8 cellular contexts compared by ENCODE assay signal in the genomic region with DNA sequence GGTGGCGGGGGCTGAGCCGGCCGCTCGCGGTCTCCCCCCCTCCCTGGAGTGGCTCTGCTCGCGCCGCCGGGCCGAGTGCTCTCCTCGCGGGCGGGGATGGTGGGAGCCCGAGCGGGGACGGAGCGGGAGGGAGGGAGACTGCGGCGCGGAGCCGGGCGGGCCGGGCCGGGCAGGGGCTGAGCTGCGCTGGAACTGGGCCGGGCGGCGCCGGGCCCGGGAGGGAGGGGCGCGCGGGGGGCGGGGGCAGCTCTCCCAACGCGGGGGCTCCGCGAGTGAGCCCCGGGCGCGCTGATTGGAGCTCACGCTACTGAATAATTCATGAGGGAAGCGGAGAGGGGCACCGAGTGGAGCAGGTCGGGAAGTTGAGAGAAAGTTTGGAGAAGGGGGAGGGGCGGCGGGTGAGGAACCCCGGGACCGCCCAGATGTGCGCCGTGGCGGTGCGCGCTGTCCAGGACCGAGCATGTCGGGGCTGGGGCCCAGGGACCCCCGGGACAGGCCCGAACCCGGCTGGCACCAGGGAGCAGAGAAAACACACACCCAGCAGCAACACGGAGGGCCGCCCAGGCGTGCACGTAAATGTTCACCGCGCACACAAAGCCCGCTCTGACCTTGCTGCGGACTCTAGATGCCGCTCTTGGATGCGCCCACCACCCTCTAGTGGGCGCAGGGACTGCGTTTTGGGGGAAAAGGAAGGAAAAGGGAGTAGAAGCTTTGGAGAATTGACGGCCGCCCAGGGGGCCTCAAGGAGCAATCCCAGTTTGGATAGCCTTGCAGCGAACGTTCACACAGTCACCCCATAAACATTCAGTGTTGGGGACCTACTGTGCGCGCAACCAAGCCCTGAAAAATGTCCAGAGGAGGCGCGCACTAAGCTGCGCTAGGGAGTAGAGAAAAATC. TPM values are rescaled to one million over a fixed set of nuclear protein-coding genes. Genes with fewer than 3 reads are reported as not detected.
DNase-seq lines count a peak whose midpoint lies in the region; ATAC-seq and TF ChIP-seq lines count a peak whose summit lies in the region.

A gene (minus strand): TSS at position 194 of the 897 bp plus-strand sequence. CDS start 493 bp downstream, outside the sequence.

- H3K9me3 ChIP-seq in iPS-18a (ENCODE audit: control insufficient read depth, low read depth, low read length), result no peaks in the 10 kb centered on the region

- no peaks in the 10 kb centered on the region for H3K27me3 Mint-ChIP-seq in MCF 10A (ENCODE audit: insufficient read depth, unreplicated experiment)

- peak; percentile 28 to 36 for ATAC-seq in activated CD4-positive, CD25-positive, alpha-beta regulatory T cell treated with anti-CD3 and anti-CD28 coated beads, Interleukin-2, amount 50 U/mL, for 24 hours

- peaks cover 21% of the 10 kb centered on the region for H3K4me1 Mint-ChIP-seq in MCF 10A (ENCODE audit: insufficient read depth, unreplicated experiment)

- H3K9ac ChIP-seq in iPS-18a (ENCODE audit: low read length), result peak within 1 kb of the TSS; percentile 90

- peak within 1 kb of the TSS; percentile 29 for H3K27ac ChIP-seq in iPS-18a (ENCODE audit: low read length)

- intact Hi-C loops in MCF 10A (cut with micrococcal nuclease), result loop anchor here (1.0 kb wide), 1 partner anchor 25 kb away; a partner anchor contains a TSS

- DNase-seq in activated CD4-positive, CD25-positive, alpha-beta regulatory T cell treated with anti-CD3 and anti-CD28 coated beads, Interleukin-2, amount 50 U/mL, for 72 hours, result no peak
- DNase-seq in NCI-H226 (peak; percentile 89), MCF 10A (ENCODE audit: unreplicated experiment) (peak; percentile 80), skeletal muscle cell (ENCODE audit: low read depth) (peak; percentile 62), NCI-H345 treated with DMSO at 0.1 percent for 48 hours (lab: John Stamatoyannopoulos, UW; ENCODE audit: unreplicated experiment) (no peak), KG1 (lab: John Stamatoyannopoulos, UW) (no peak)

- peak within 1 kb of the TSS; percentile 86 for H3K27ac Mint-ChIP-seq in MCF 10A (ENCODE audit: low read depth, unreplicated experiment)

- H3K4me1 ChIP-seq in iPS-18a (ENCODE audit: control insufficient read depth, low read depth, low read length), result no peaks in the 10 kb centered on the region

- BruUV-seq in MCF 10A (replicated peaks; lab: Mats Ljungman, UMichigan), result no TSS peak

- H3K36me3 Mint-ChIP-seq in MCF 10A (ENCODE audit: insufficient read depth, unreplicated experiment), result peaks cover 19% of the 10 kb centered on the region

- POLR2A ChIA-PET in MCF 10A (lab: Yijun Ruan, JAX), result interaction anchor here (0.6 to 2.9 kb wide), 18 partner anchors 8 to 242 kb away, joined by 3 to 23 read pairs (median 5); a partner anchor contains a TSS

- no peaks in the 10 kb centered on the region for H3K9me3 Mint-ChIP-seq in MCF 10A (ENCODE audit: unreplicated experiment)

- H3K36me3 ChIP-seq in iPS-18a (ENCODE audit: control insufficient read depth, low read depth, low read length), result peaks cover 17% of the 10 kb centered on the region

- CTCF ChIA-PET in MCF 10A (lab: Yijun Ruan, JAX), result interaction anchor here (0.6 to 3.9 kb wide), 13 partner anchors 10 to 388 kb away, joined by 3 to 26 read pairs (median 3); a partner anchor contains a TSS

- TF ChIP-seq CTCF in MCF 10A (IDR thresholded peaks at IDR 0.05; ENCODE audit: unreplicated experiment), result peak; percentile 20

- H3K4me3 Mint-ChIP-seq in MCF 10A (ENCODE audit: unreplicated experiment), result peak within 1 kb of the TSS; percentile 96

- peak within 1 kb of the TSS; percentile 93 for H3K4me3 ChIP-seq in iPS-18a (ENCODE audit: low read length)
- peak within 1 kb of the TSS; percentile 84 for H3K4me3 ChIP-seq in skeletal muscle cell (ENCODE audit: low read depth, low read length)

- H3K27me3 ChIP-seq in iPS-18a (ENCODE audit: control insufficient read depth, insufficient read depth, low read length), result no peaks in the 10 kb centered on the region

RNA-seq across cellular contexts. Expression of the gene that starts here (rescaled TPM):
- total RNA-seq in MCF 10A (2022), result 48.8 and 51.3 TPM in 2 replicates

Comparison
In these comparisons a context has a peak if more than half of its experiments do, and no peak if none do; other contexts are left out.
1. DNase-seq: peak in NCI-H226 (single experiment), MCF 10A (single experiment) and skeletal muscle cell (single experiment); none in activated CD4-positive, CD25-positive, alpha-beta regulatory T cell treated with anti-CD3 and anti-CD28 coated beads, Interleukin-2, amount 50 U/mL, for 72 hours (single experiment), NCI-H345 treated with DMSO at 0.1 percent for 48 hours (single experiment) and KG1 (single experiment).